ENCODE assay signal across 14 cellular contexts in the genomic region with DNA sequence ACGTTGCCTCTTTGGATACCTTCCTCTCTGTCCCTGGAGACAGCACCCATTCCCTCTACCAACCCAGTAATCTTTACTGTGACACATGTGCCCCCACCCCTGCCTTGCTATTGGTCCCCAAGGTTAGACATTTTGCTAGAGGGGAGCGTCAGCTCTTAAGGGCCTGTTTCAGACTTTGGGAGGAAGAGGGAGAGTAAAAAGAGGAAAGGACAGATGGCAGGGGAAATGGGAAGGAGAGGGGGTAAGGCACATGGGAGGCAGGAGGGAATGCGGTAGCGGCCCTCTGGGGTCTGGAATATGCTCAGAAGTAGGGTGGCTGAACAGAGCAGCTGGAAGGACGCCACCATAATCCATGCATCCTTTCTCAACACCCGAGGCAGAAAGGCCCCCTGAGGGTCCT. TPM values are rescaled to one million over a fixed set of nuclear protein-coding genes. Genes with fewer than 3 reads are reported as not detected.
"Had no signal": no experiment of that assay in that cellular context is flagged by ENCODE, and none has a peak within 500 bp of the region (broad histone marks: within the 10 kb centered on the region; RNA-seq: fewer than 3 reads in every experiment).

No MANE protein-coding gene starts in this region.

- H3K36me3 Mint-ChIP-seq: mesothelial cell of epicardium; stimulated activated effector memory CD8-positive, alpha-beta T cell treated with anti-CD3 and anti-CD28 coated beads, Interleukin-12 subunit alpha, Interleukin-12 subunit beta, amount 100 ng/mL, for 72 hours had no signal

- H3K9me3 Mint-ChIP-seq: activated naive CD4-positive, alpha-beta T cell treated with anti-CD3 and anti-CD28 coated beads for 36 hours; activated T-helper 17 cell treated with anti-CD3 and anti-CD28 coated beads, Interleukin-2, amount 50 U/mL, for 72 hours; effector memory CD8-positive, alpha-beta T cell; mesothelial cell of epicardium; stimulated activated effector memory CD8-positive, alpha-beta T cell treated with anti-CD3 and anti-CD28 coated beads, Interleukin-12 subunit alpha, Interleukin-12 subunit beta, amount 100 ng/mL, for 72 hours had no signal

- H3K27ac Mint-ChIP-seq: activated naive CD4-positive, alpha-beta T cell treated with anti-CD3 and anti-CD28 coated beads for 36 hours; activated T-helper 17 cell treated with anti-CD3 and anti-CD28 coated beads, Interleukin-2, amount 50 U/mL, for 72 hours; effector memory CD8-positive, alpha-beta T cell; mesothelial cell of epicardium; stimulated activated effector memory CD8-positive, alpha-beta T cell treated with anti-CD3 and anti-CD28 coated beads, Interleukin-12 subunit alpha, Interleukin-12 subunit beta, amount 100 ng/mL, for 72 hours had no signal

- H3K4me1 Mint-ChIP-seq: activated T-helper 17 cell treated with anti-CD3 and anti-CD28 coated beads, Interleukin-2, amount 50 U/mL, for 72 hours; stimulated activated effector memory CD8-positive, alpha-beta T cell treated with anti-CD3 and anti-CD28 coated beads, Interleukin-12 subunit alpha, Interleukin-12 subunit beta, amount 100 ng/mL, for 72 hours had no signal

- ATAC-seq: activated T-helper 17 cell treated with anti-CD3 and anti-CD28 coated beads, Interleukin-2, amount 50 U/mL, for 72 hours; effector memory CD8-positive, alpha-beta T cell; gastroesophageal sphincter; left lung; stimulated activated effector memory CD8-positive, alpha-beta T cell treated with anti-CD3 and anti-CD28 coated beads, Interleukin-12 subunit alpha, Interleukin-12 subunit beta, amount 100 ng/mL, for 72 hours had no signal

- H3K4me3 Mint-ChIP-seq: activated naive CD4-positive, alpha-beta T cell treated with anti-CD3 and anti-CD28 coated beads for 36 hours; activated T-helper 17 cell treated with anti-CD3 and anti-CD28 coated beads, Interleukin-2, amount 50 U/mL, for 72 hours; effector memory CD8-positive, alpha-beta T cell; mesothelial cell of epicardium; stimulated activated effector memory CD8-positive, alpha-beta T cell treated with anti-CD3 and anti-CD28 coated beads, Interleukin-12 subunit alpha, Interleukin-12 subunit beta, amount 100 ng/mL, for 72 hours had no signal

- DNase-seq: activated CD4-positive, alpha-beta T cell treated with anti-CD3 and anti-CD28 coated beads for 4 hours; activated naive CD4-positive, alpha-beta T cell treated with anti-CD3 and anti-CD28 coated beads for 36 hours; caudate nucleus; effector memory CD8-positive, alpha-beta T cell; left lung; retina; T1000; WERI-Rb-1 had no signal

RNA-seq across cellular contexts. Expression of a gene that starts 45.1 kb away (rescaled TPM):
- polyA plus RNA-seq: adipose tissue, keratinocyte had no signal
